31 cellular contexts compared by ENCODE assay signal in genomic region chr1:203165800-203166161, GRCh38. TPM values are rescaled to one million over a fixed set of nuclear protein-coding genes. Genes with fewer than 3 reads are reported as not detected.
"Had no signal": no experiment of that assay in that cellular context is flagged by ENCODE, and none has a peak within 500 bp of the region (broad histone marks: within the 10 kb centered on the region; RNA-seq: fewer than 3 reads in every experiment).

No MANE protein-coding gene starts in this region.

- ATAC-seq: SK-N-SH treated with all-trans-retinoic acid at 6 μM for 48 hours had no signal

- H3K27me3 Mint-ChIP-seq: activated naive CD8-positive, alpha-beta T cell treated with anti-CD3 and anti-CD28 coated beads for 36 hours had no signal

- H3K27ac Mint-ChIP-seq: activated B cell treated with CpG ODN at 0.5 μM for 24 hours; activated CD4-positive, alpha-beta memory T cell treated with anti-CD3 and anti-CD28 coated beads, Interleukin-2, amount 10 ng/mL, durations not matched to agents 7 days and 5 days; activated CD8-positive, alpha-beta memory T cell treated with anti-CD3 and anti-CD28 coated beads, Interleukin-2, amount 10 ng/mL, durations not matched to agents 7 days and 5 days; activated naive CD8-positive, alpha-beta T cell treated with anti-CD3 and anti-CD28 coated beads for 36 hours had no signal

- H3K4me3 Mint-ChIP-seq: activated B cell treated with CpG ODN at 0.5 μM for 24 hours; activated CD4-positive, alpha-beta memory T cell treated with anti-CD3 and anti-CD28 coated beads, Interleukin-2, amount 10 ng/mL, durations not matched to agents 7 days and 5 days; activated CD8-positive, alpha-beta memory T cell treated with anti-CD3 and anti-CD28 coated beads, Interleukin-2, amount 10 ng/mL, durations not matched to agents 7 days and 5 days; activated naive CD8-positive, alpha-beta T cell treated with anti-CD3 and anti-CD28 coated beads for 36 hours had no signal

- H3K4me3 ChIP-seq: Peyer's patch had no signal

- H3K36me3 ChIP-seq: brain microvascular endothelial cell, Peyer's patch had no signal

- H3K9me3 Mint-ChIP-seq: activated B cell treated with CpG ODN at 0.5 μM for 24 hours; activated CD4-positive, alpha-beta memory T cell treated with anti-CD3 and anti-CD28 coated beads, Interleukin-2, amount 10 ng/mL, durations not matched to agents 7 days and 5 days; activated naive CD8-positive, alpha-beta T cell treated with anti-CD3 and anti-CD28 coated beads for 36 hours had no signal

- H3K4me2 ChIP-seq: KMS-11 had no signal

- H3K9ac ChIP-seq: KMS-11 had no signal

- H3K27me3 ChIP-seq: Peyer's patch had no signal

- H3K27ac ChIP-seq: brain microvascular endothelial cell, KMS-11, Peyer's patch, VCaP had no signal

- H3K36me3 Mint-ChIP-seq: activated CD8-positive, alpha-beta memory T cell treated with anti-CD3 and anti-CD28 coated beads, Interleukin-2, amount 10 ng/mL, durations not matched to agents 7 days and 5 days; activated naive CD8-positive, alpha-beta T cell treated with anti-CD3 and anti-CD28 coated beads for 36 hours had no signal

- H3K9me3 ChIP-seq: Peyer's patch had no signal

- H3K4me1 ChIP-seq: Peyer's patch had no signal

- DNase-seq: activated B cell treated with CpG ODN at 0.5 μM for 24 hours; activated CD4-positive, alpha-beta T cell treated with anti-CD3 and anti-CD28 coated beads for 4 hours; activated CD4-positive, alpha-beta T cell treated with anti-CD3 and anti-CD28 coated beads, Interleukin-2, amount 50 U/mL, for 1 hour; activated CD4-positive, CD25-positive, alpha-beta regulatory T cell treated with anti-CD3 and anti-CD28 coated beads, Interleukin-2, amount 50 U/mL, for 72 hours; activated CD8-positive, alpha-beta memory T cell treated with anti-CD3 and anti-CD28 coated beads for 24 hours; activated CD8-positive, alpha-beta memory T cell treated with anti-CD3 and anti-CD28 coated beads, Interleukin-2, amount 10 ng/mL, durations not matched to agents 7 days and 5 days; activated CD8-positive, alpha-beta memory T cell treated with anti-CD3 and anti-CD28 coated beads, Interleukin-2, amount 50 U/mL, for 48 hours; activated effector memory CD4-positive, alpha-beta T cell treated with Interleukin-2 at 50 U/mL for 16 hours; activated naive CD4-positive, alpha-beta T cell treated with anti-CD3 and anti-CD28 coated beads, Interleukin-2, amount 50 U/mL, for 16 hours; activated naive CD8-positive, alpha-beta T cell treated with anti-CD3 and anti-CD28 coated beads for 36 hours; activated T-cell treated with anti-CD3 and anti-CD28 coated beads, Interleukin-2, amount 50 U/mL, for 48 hours; amniotic stem cell; brain microvascular endothelial cell; NCI-H1092; NCI-H1436 treated with DMSO at 0.1 percent for 48 hours; NCI-H1694 treated with DMSO at 0.1 percent for 48 hours; NCI-H2029; NCI-H345; NCI-H524 treated with DMSO at 0.1 percent for 48 hours; SIG-M5; T-helper 1 cell; T-helper 9 cell had no signal

- H3K4me1 Mint-ChIP-seq: activated CD8-positive, alpha-beta memory T cell treated with anti-CD3 and anti-CD28 coated beads, Interleukin-2, amount 10 ng/mL, durations not matched to agents 7 days and 5 days; activated naive CD8-positive, alpha-beta T cell treated with anti-CD3 and anti-CD28 coated beads for 36 hours had no signal

RNA-seq across cellular contexts. Expression of gene MYBPH, which starts 9.8 kb away (rescaled TPM):
- total RNA-seq: activated B cell treated with CpG ODN at 0.5 μM for 24 hours; activated CD4-positive, alpha-beta memory T cell treated with anti-CD3 and anti-CD28 coated beads, Interleukin-2, amount 10 ng/mL, durations not matched to agents 7 days and 5 days; activated CD8-positive, alpha-beta memory T cell treated with anti-CD3 and anti-CD28 coated beads, Interleukin-2, amount 10 ng/mL, durations not matched to agents 7 days and 5 days; activated naive CD8-positive, alpha-beta T cell treated with anti-CD3 and anti-CD28 coated beads for 36 hours; aorta; NCI-H460; PC-3; Peyer's patch; SK-MEL-5 had no signal
- polyA plus RNA-seq: aorta had no signal

RNA-seq across cellular contexts. Expression of gene CHI3L1, which starts 20.7 kb away (rescaled TPM):
- total RNA-seq: activated CD4-positive, alpha-beta memory T cell treated with anti-CD3 and anti-CD28 coated beads, Interleukin-2, amount 10 ng/mL, durations not matched to agents 7 days and 5 days; activated CD8-positive, alpha-beta memory T cell treated with anti-CD3 and anti-CD28 coated beads, Interleukin-2, amount 10 ng/mL, durations not matched to agents 7 days and 5 days; activated naive CD8-positive, alpha-beta T cell treated with anti-CD3 and anti-CD28 coated beads for 36 hours; NCI-H460; PC-3 had no signal

RNA-seq across cellular contexts. Expression of gene ADORA1, which starts 38.3 kb away (rescaled TPM):
- total RNA-seq: activated B cell treated with CpG ODN at 0.5 μM for 24 hours; activated CD8-positive, alpha-beta memory T cell treated with anti-CD3 and anti-CD28 coated beads, Interleukin-2, amount 10 ng/mL, durations not matched to agents 7 days and 5 days; activated naive CD8-positive, alpha-beta T cell treated with anti-CD3 and anti-CD28 coated beads for 36 hours had no signal
- polyA plus RNA-seq: aorta had no signal
